1 cellular context compared by ENCODE assay signal in genomic region chr9:111631071-111631971, GRCh38.
TF ChIP-seq lines count a peak whose summit lies in the region.

Gene DNAJC25, plus strand, starts transcription at chr9:111631334. Its CDS starts 74 bp downstream, at chr9:111631408.

TF ChIP-seq in GM23338, 12 proteins besides CTCF, POLR2A, EP300 and RAD21 (continued from another document):
- TF ChIP-seq REST (IDR thresholded peaks at IDR 0.05; ENCODE audit: unreplicated experiment) (no peak), ETS1 (IDR thresholded peaks at IDR 0.05) (peak; percentile 76; the same call in 1 of the 2 replicates), EZH2 (IDR thresholded peaks at IDR 0.05; ENCODE audit: low read depth, unreplicated experiment) (no peak), ZNF462 (CRISPR knock-in tag; IDR thresholded peaks at IDR 0.05) (no peak), CREB1 (CRISPR knock-in tag; IDR thresholded peaks at IDR 0.05; ENCODE audit: low read depth) (peak; percentile 91), EZH2phosphoT487 (IDR thresholded peaks at IDR 0.05; ENCODE audit: unreplicated experiment) (no peak)
